8 cellular contexts compared by ENCODE assay signal in genomic region chr14:73759183-73759713, GRCh38. TPM values are rescaled to one million over a fixed set of nuclear protein-coding genes. Genes with fewer than 3 reads are reported as not detected.
DNase-seq lines count a peak whose midpoint lies in the region; ATAC-seq and TF ChIP-seq lines count a peak whose summit lies in the region.

No MANE protein-coding gene starts in this region.

- H3K36me3 ChIP-seq in esophagus (ENCODE audit: control insufficient read depth in 2 of 2, insufficient read depth in 2 of 2, low read length in 1 of 2) (no peaks in the 10 kb centered on the region), mucosa of rectum (ENCODE audit: control insufficient read depth in 2 of 2, insufficient read depth in 2 of 2, low read length in 2 of 2) (no peaks in the 10 kb centered on the region), tibial artery (no peaks in the 10 kb centered on the region)

- peaks cover 8 to 41% of the 10 kb centered on the region in 2 donors for H3K4me1 ChIP-seq in esophagus (ENCODE audit: control insufficient read depth in 2 of 2, insufficient read depth in 2 of 2, low read length in 1 of 2)
- H3K4me1 ChIP-seq in mucosa of rectum (ENCODE audit: control insufficient read depth in 2 of 2, insufficient read depth in 2 of 2, low read length in 2 of 2): peaks cover 83 to 88% of the 10 kb centered on the region in 2 donors
- peaks cover 0 to 87% (median 75%) of the 10 kb centered on the region in 4 donors for H3K4me1 ChIP-seq in tibial artery

- H3K27ac ChIP-seq in esophagus (ENCODE audit: low read depth in 2 of 2, low read length in 1 of 2): peak overlapping the region; percentile 95 to 100
- peak overlapping the region; percentile 94 to 96 for H3K27ac ChIP-seq in mucosa of rectum (ENCODE audit: low read depth in 2 of 2, low read length in 2 of 2)
- H3K27ac ChIP-seq in tibial artery: peak overlapping the region; percentile 95 to 96

- peak overlapping the region; percentile 91 for H3K9ac ChIP-seq in mucosa of rectum (ENCODE audit: low read depth in 1 of 2, low read length in 2 of 2)

- TF ChIP-seq CTCF in tibial artery (IDR thresholded peaks at IDR 0.05): no peak

- H3K27me3 ChIP-seq in esophagus (ENCODE audit: control insufficient read depth in 1 of 2, insufficient read depth in 2 of 2, low read length in 2 of 2) (no peaks in the 10 kb centered on the region), mucosa of rectum (ENCODE audit: control insufficient read depth in 2 of 2, insufficient read depth in 2 of 2, low read length in 2 of 2) (no peaks in the 10 kb centered on the region), tibial artery (no peaks in the 10 kb centered on the region)

- H3K9me3 ChIP-seq in esophagus (ENCODE audit: control insufficient read depth in 2 of 2, insufficient read depth in 1 of 2, low read depth in 1 of 2, low read length in 1 of 2): no peaks in the 10 kb centered on the region
- no peaks in the 10 kb centered on the region for H3K9me3 ChIP-seq in mucosa of rectum (ENCODE audit: control insufficient read depth in 2 of 2, low read length in 2 of 2)
- no peaks in the 10 kb centered on the region for H3K9me3 ChIP-seq in tibial artery

- H3K4me3 ChIP-seq in Jurkat, Clone E6-1 (ENCODE audit: low read length): peak overlapping the region; percentile 85
- H3K4me3 ChIP-seq in esophagus (ENCODE audit: low read depth in 1 of 2, low read length in 2 of 2) (peak overlapping the region; percentile 68 to 77), mucosa of rectum (ENCODE audit: low read length in 2 of 2) (peak overlapping the region; percentile 81 to 89), tibial artery (peak overlapping the region; percentile 80 to 86)

- 0% methylated on average over 41 to 71 of the region's 71 CpGs for WGBS in esophagus, 2 donors

- intact Hi-C loops in tibial artery (cut with DNase I; ENCODE audit: low total_unique reads): loop anchor here (5.0 to 10.0 kb wide), 2 partner anchors 33 to 66 kb away; no protein-coding TSS in a partner anchor

- DNase-seq in EH (ENCODE audit: low read depth) (peak; percentile 66), tibial artery (peak; percentile 67 to 88), inferior parietal cortex (ENCODE audit: extremely low spot score) (no peak)
- no peak for DNase-seq in Jurkat, Clone E6-1 (ENCODE audit: low read depth, low spot score)
- peak; percentile 68 for DNase-seq in activated T-cell treated with anti-CD3 and anti-CD28 coated beads, Interleukin-2, amount 50 U/mL, for 1 hour

- ATAC-seq in GM21367 (IDR thresholded peaks at IDR 0.05; ENCODE audit: unreplicated experiment): no peak

RNA-seq across cellular contexts. Expression of gene PNMA1, which starts 45.1 kb away (rescaled TPM):
- polyA plus RNA-seq in Jurkat, Clone E6-1 (2012; ENCODE audit: insufficient read depth, insufficient read length): 21.7 TPM
- 10 to 100 TPM; 12.7 to 13.2 TPM for polyA plus RNA-seq in esophagus

Comparison
In these comparisons a context has a peak if more than half of its experiments do, and no peak if none do; other contexts are left out.
1. DNase-seq: peak in EH (single experiment), activated T-cell treated with anti-CD3 and anti-CD28 coated beads, Interleukin-2, amount 50 U/mL, for 1 hour (single experiment) and tibial artery (2 of 2); none in Jurkat, Clone E6-1 (single experiment) and inferior parietal cortex (single experiment).
2. Peak in every context shown above with its lines, with median percentiles within 50 percentile points of each other: H3K4me3 ChIP-seq and H3K27ac ChIP-seq.